ENCODE assay signal across 1 cellular context in the genomic region with DNA sequence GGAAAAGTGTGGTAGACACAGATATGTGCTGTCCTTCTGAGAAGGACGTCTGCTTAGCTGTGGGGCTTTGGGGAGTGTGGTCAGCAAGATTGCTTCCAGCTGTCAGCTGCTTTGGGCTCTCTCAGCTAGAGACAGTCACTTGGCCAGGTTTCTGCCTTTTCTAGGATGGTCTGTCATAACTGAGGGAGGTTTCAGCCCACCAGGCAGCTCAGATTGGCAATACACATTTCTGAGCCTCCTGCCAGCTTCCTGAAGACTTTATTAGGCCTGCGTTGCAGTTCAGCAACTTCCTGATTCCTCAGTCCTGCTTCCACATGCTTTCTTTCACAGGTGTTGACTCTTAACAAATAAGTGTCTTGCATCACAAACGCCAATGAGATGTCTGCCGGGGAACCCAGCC.
TF ChIP-seq lines count a peak whose summit lies in the region.

No MANE protein-coding gene starts in this region.

TF ChIP-seq in HepG2, 621 proteins besides CTCF, POLR2A, EP300 and RAD21 (continued from another document):
- TF ChIP-seq, protein P1, sequence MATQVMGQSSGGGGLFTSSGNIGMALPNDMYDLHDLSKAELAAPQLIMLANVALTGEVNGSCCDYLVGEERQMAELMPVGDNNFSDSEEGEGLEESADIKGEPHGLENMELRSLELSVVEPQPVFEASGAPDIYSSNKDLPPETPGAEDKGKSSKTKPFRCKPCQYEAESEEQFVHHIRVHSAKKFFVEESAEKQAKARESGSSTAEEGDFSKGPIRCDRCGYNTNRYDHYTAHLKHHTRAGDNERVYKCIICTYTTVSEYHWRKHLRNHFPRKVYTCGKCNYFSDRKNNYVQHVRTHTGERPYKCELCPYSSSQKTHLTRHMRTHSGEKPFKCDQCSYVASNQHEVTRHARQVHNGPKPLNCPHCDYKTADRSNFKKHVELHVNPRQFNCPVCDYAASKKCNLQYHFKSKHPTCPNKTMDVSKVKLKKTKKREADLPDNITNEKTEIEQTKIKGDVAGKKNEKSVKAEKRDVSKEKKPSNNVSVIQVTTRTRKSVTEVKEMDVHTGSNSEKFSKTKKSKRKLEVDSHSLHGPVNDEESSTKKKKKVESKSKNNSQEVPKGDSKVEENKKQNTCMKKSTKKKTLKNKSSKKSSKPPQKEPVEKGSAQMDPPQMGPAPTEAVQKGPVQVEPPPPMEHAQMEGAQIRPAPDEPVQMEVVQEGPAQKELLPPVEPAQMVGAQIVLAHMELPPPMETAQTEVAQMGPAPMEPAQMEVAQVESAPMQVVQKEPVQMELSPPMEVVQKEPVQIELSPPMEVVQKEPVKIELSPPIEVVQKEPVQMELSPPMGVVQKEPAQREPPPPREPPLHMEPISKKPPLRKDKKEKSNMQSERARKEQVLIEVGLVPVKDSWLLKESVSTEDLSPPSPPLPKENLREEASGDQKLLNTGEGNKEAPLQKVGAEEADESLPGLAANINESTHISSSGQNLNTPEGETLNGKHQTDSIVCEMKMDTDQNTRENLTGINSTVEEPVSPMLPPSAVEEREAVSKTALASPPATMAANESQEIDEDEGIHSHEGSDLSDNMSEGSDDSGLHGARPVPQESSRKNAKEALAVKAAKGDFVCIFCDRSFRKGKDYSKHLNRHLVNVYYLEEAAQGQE (IDR thresholded peaks at IDR 0.05; ENCODE audit: borderline replicate concordance in 1 of 2, low read depth in 1 of 2, low read length in 2 of 2): no peak
- TF ChIP-seq HOXA7 (CRISPR knock-in tag; IDR thresholded peaks at IDR 0.05) (no peak), NFKBIZ (CRISPR knock-in tag; IDR thresholded peaks at IDR 0.05) (no peak), TAF15 (IDR thresholded peaks at IDR 0.05; ENCODE audit: low read depth, low read length, poor library complexity, severe bottlenecking) (no peak), ZC3H13 (CRISPR knock-in tag; IDR thresholded peaks at IDR 0.05) (no peak)
- TF ChIP-seq, protein P2, sequence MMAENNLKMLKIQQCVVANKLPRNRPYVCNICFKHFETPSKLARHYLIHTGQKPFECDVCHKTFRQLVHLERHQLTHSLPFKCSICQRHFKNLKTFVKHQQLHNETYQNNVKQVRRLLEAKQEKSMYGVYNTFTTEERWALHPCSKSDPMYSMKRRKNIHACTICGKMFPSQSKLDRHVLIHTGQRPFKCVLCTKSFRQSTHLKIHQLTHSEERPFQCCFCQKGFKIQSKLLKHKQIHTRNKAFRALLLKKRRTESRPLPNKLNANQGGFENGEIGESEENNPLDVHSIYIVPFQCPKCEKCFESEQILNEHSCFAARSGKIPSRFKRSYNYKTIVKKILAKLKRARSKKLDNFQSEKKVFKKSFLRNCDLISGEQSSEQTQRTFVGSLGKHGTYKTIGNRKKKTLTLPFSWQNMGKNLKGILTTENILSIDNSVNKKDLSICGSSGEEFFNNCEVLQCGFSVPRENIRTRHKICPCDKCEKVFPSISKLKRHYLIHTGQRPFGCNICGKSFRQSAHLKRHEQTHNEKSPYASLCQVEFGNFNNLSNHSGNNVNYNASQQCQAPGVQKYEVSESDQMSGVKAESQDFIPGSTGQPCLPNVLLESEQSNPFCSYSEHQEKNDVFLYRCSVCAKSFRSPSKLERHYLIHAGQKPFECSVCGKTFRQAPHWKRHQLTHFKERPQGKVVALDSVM (CRISPR knock-in tag; IDR thresholded peaks at IDR 0.05): no peak
